8 cellular contexts compared by ENCODE assay signal in the genomic region with DNA sequence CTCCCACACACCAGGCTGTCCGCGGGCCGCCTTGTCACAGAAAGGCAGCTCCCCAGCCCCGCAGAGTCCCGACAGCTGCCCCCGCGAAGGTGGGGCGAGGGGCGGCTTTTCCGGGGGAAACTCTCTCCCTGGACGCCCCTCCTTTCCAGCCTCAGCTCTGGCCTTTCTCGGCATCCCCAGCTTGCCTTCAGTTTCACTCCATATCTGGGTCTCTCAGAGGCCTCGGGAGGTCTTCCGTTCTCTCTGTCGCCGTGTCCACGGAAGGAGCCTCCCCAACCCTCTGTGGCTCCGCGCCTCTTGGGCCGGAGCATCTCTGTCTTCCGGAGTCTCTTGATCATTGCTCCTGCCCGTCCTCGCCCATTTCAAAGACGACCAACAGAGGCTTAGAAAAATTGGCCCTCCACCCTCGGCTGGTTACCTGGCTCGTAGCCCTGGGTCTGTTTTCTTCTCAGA. TPM values are rescaled to one million over a fixed set of nuclear protein-coding genes. Genes with fewer than 3 reads are reported as not detected.
DNase-seq lines count a peak whose midpoint lies in the region; ATAC-seq and TF ChIP-seq lines count a peak whose summit lies in the region.

No MANE protein-coding gene starts in this region.

- no peak overlapping the region for H3K9ac ChIP-seq in neural cell (ENCODE audit: low read length)

- H3K9me3 ChIP-seq in CD4-positive, alpha-beta memory T cell (ENCODE audit: control insufficient read depth in 1 of 2, low read length in 2 of 2) = no peaks in the 10 kb centered on the region
- no peaks in the 10 kb centered on the region for H3K9me3 ChIP-seq in neural cell (ENCODE audit: low read length)

- no peak for TF ChIP-seq EP300 in neural cell (conservative IDR thresholded peaks at IDR 0.05; ENCODE audit: poor library complexity, severe bottlenecking)

- H2AFZ ChIP-seq in neural cell (ENCODE audit: low read depth, low read length) = no peak overlapping the region

- DNase-seq in CD4-positive, alpha-beta memory T cell = no peak
- DNase-seq in HFFc6 (no peak), brain microvascular endothelial cell (no peak), inferior parietal cortex (ENCODE audit: extremely low spot score) (no peak), GOT3 (lab: John Stamatoyannopoulos, UW) (no peak), NOMO-1 treated with DMSO at 0.1 percent for 48 hours (lab: John Stamatoyannopoulos, UW; ENCODE audit: unreplicated experiment) (no peak)

- H3K9me2 ChIP-seq in neural cell (ENCODE audit: insufficient read depth, low read length) = no peaks in the 10 kb centered on the region

- no peaks in the 10 kb centered on the region for H3K79me2 ChIP-seq in neural cell (replicated peaks; ENCODE audit: insufficient read depth, low read length)

- TF ChIP-seq CTCF in HFFc6 (IDR thresholded peaks at IDR 0.05) (no peak), brain microvascular endothelial cell (IDR thresholded peaks at IDR 0.05; ENCODE audit: low read depth, low read length, missing control alignments) (no peak), neural cell (IDR thresholded peaks at IDR 0.05; ENCODE audit: poor library complexity, severe bottlenecking) (no peak)

- peaks cover 42% of the 10 kb centered on the region for H3K4me1 ChIP-seq in CD4-positive, alpha-beta memory T cell (ENCODE audit: insufficient read depth, low read length)

- in situ Hi-C loops in brain microvascular endothelial cell (cut with HindIII; ENCODE audit: low pct_ligation_motif_present, low sequenced_read_pairs) = no loop called here

- H3K4me3 ChIP-seq in CD4-positive, alpha-beta memory T cell (ENCODE audit: low read length in 2 of 2) = peak overlapping the region in 1 of 2 donors; percentile 28
- H3K4me3 ChIP-seq in brain microvascular endothelial cell (ENCODE audit: low read depth, low read length) (peak overlapping the region; percentile 34), neural cell (ENCODE audit: low read length) (peak overlapping the region; percentile 43)

- H3K9me3 Mint-ChIP-seq in CD4-positive, alpha-beta memory T cell = peaks cover 0 to 13% (median 5%) of the 10 kb centered on the region in 8 donors
- no peaks in the 10 kb centered on the region for H3K9me3 Mint-ChIP-seq in HFFc6

- H4K20me1 ChIP-seq in neural cell (ENCODE audit: insufficient read depth) = no peaks in the 10 kb centered on the region

- CTCF ChIA-PET in CD4-positive, alpha-beta memory T cell (lab: Charles Lee; ENCODE audit: partially characterized antibody) = no interaction called here

- ATAC-seq in HG03521 (IDR thresholded peaks at IDR 0.05; ENCODE audit: unreplicated experiment) = no peak

- POLR2A ChIA-PET in CD4-positive, alpha-beta memory T cell (lab: Charles Lee; ENCODE audit: partially characterized antibody) = no interaction called here

- no peak overlapping the region for H3K4me2 ChIP-seq in neural cell (ENCODE audit: low read length)

- peaks cover 41 to 50% of the 10 kb centered on the region in 2 donors for H3K27me3 Mint-ChIP-seq in CD4-positive, alpha-beta memory T cell
- peaks cover 16% of the 10 kb centered on the region for H3K27me3 Mint-ChIP-seq in HFFc6 (ENCODE audit: insufficient read depth)

- H3F3A ChIP-seq in neural cell (ENCODE audit: insufficient read depth, low read length, poor library complexity, severe bottlenecking) = no peaks in the 10 kb centered on the region

- H3K27ac Mint-ChIP-seq in CD4-positive, alpha-beta memory T cell = peak overlapping the region in 2 of 7 donors; percentile 53 to 75
- H3K27ac Mint-ChIP-seq in HFFc6 = peak overlapping the region; percentile 93

- peaks cover 16 to 47% (median 34%) of the 10 kb centered on the region in 4 donors for H3K4me1 Mint-ChIP-seq in CD4-positive, alpha-beta memory T cell
- H3K4me1 Mint-ChIP-seq in HFFc6 (ENCODE audit: low read depth) = peaks cover 34% of the 10 kb centered on the region

- peaks cover 35% of the 10 kb centered on the region for H3K27me3 ChIP-seq in CD4-positive, alpha-beta memory T cell (ENCODE audit: insufficient read depth, low read length)
- H3K27me3 ChIP-seq in brain microvascular endothelial cell (replicated peaks) (peaks cover 12% of the 10 kb centered on the region), neural cell (ENCODE audit: insufficient read depth, low read depth, low read length) (peaks cover 83% of the 10 kb centered on the region)

- intact Hi-C loops in CD4-positive, alpha-beta memory T cell (cut with micrococcal nuclease) = no loop called here

- no peak overlapping the region for H3K27ac ChIP-seq in CD4-positive, alpha-beta memory T cell (ENCODE audit: low read depth, low read length)
- H3K27ac ChIP-seq in brain microvascular endothelial cell = peak overlapping the region; percentile 42
- H3K27ac ChIP-seq in neural cell (ENCODE audit: low read length) = no peak overlapping the region

- H3K4me3 Mint-ChIP-seq in CD4-positive, alpha-beta memory T cell = peak overlapping the region; percentile 77 to 95 (median 85)
- peak overlapping the region; percentile 88 for H3K4me3 Mint-ChIP-seq in HFFc6

- no peak for TF ChIP-seq RAD21 in neural cell (conservative IDR thresholded peaks at IDR 0.05)

- peaks cover 0 to 4% of the 10 kb centered on the region in 2 donors for H3K36me3 Mint-ChIP-seq in CD4-positive, alpha-beta memory T cell
- H3K36me3 Mint-ChIP-seq in HFFc6 (ENCODE audit: low read depth) = no peaks in the 10 kb centered on the region; the same call in 1 of the 2 replicates

- no peaks in the 10 kb centered on the region for H3K36me3 ChIP-seq in CD4-positive, alpha-beta memory T cell (ENCODE audit: insufficient read depth, low read length)
- H3K36me3 ChIP-seq in brain microvascular endothelial cell (replicated peaks) = no peaks in the 10 kb centered on the region
- H3K36me3 ChIP-seq in neural cell (ENCODE audit: insufficient read depth, low read length) = no peaks in the 10 kb centered on the region

TF ChIP-seq in neural cell, 6 proteins besides CTCF, POLR2A, EP300 and RAD21:
- no peak for TF ChIP-seq MXI1 (conservative IDR thresholded peaks at IDR 0.05; ENCODE audit: poor library complexity, severe bottlenecking)
- TF ChIP-seq, protein P1, sequence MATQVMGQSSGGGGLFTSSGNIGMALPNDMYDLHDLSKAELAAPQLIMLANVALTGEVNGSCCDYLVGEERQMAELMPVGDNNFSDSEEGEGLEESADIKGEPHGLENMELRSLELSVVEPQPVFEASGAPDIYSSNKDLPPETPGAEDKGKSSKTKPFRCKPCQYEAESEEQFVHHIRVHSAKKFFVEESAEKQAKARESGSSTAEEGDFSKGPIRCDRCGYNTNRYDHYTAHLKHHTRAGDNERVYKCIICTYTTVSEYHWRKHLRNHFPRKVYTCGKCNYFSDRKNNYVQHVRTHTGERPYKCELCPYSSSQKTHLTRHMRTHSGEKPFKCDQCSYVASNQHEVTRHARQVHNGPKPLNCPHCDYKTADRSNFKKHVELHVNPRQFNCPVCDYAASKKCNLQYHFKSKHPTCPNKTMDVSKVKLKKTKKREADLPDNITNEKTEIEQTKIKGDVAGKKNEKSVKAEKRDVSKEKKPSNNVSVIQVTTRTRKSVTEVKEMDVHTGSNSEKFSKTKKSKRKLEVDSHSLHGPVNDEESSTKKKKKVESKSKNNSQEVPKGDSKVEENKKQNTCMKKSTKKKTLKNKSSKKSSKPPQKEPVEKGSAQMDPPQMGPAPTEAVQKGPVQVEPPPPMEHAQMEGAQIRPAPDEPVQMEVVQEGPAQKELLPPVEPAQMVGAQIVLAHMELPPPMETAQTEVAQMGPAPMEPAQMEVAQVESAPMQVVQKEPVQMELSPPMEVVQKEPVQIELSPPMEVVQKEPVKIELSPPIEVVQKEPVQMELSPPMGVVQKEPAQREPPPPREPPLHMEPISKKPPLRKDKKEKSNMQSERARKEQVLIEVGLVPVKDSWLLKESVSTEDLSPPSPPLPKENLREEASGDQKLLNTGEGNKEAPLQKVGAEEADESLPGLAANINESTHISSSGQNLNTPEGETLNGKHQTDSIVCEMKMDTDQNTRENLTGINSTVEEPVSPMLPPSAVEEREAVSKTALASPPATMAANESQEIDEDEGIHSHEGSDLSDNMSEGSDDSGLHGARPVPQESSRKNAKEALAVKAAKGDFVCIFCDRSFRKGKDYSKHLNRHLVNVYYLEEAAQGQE (IDR thresholded peaks at IDR 0.05; ENCODE audit: borderline replicate concordance) = no peak
- no peak for TF ChIP-seq SMC3 (conservative IDR thresholded peaks at IDR 0.05; ENCODE audit: poor library complexity)
- no peak for TF ChIP-seq EZH2 (IDR thresholded peaks at IDR 0.05; ENCODE audit: borderline replicate concordance, insufficient read depth, low read length, poor library complexity, severe bottlenecking)
- no peak for TF ChIP-seq TAF1 (IDR thresholded peaks at IDR 0.05; ENCODE audit: low read depth)
- no peak for TF ChIP-seq POLR2AphosphoS5 (IDR thresholded peaks at IDR 0.05)

RNA-seq across cellular contexts. Expression of gene MSX1, which starts 6.1 kb away (rescaled TPM):
- total RNA-seq in CD4-positive, alpha-beta memory T cell = not detected
- polyA plus RNA-seq in CD4-positive, alpha-beta memory T cell = not detected
- total RNA-seq in HFFc6 (2021; fragmentation: NEBNext Ultra II Directional; extraction: Animal tissue kit (Norgen Biotek cat#: 25700)) = 1 to 10 TPM; 5.5 to 8.6 (median 7.2) TPM
- polyA plus RNA-seq in neural cell = 1.7 and 2.8 TPM in 2 replicates
- 0.35 TPM in 1 of 2 replicates, not detected in the other for polyA minus RNA-seq in neural cell

Comparison
In these comparisons a context has a peak if more than half of its experiments do, and no peak if none do; other contexts are left out.
1. RNA of gene MSX1, which starts 6.1 kb away (total RNA-seq): 5.5 to 8.6 TPM in HFFc6; not detected in CD4-positive, alpha-beta memory T cell; every median in the first group is over 4 times any median in the second.